In genomic region chr1:20192871-20193411, GRCh38 we compare ENCODE assay signal across 20 cellular contexts. TPM values are rescaled to one million over a fixed set of nuclear protein-coding genes. Genes with fewer than 3 reads are reported as not detected.
"Had no signal": no experiment of that assay in that cellular context is flagged by ENCODE, and none has a peak within 500 bp of the region (broad histone marks: within the 10 kb centered on the region; RNA-seq: fewer than 3 reads in every experiment).

No MANE protein-coding gene starts in this region.

- H3K4me3 ChIP-seq: cardiac muscle cell had no signal

- H3K27me3 ChIP-seq: cardiac muscle cell had no signal

- DNase-seq: activated CD4-positive, alpha-beta T cell treated with anti-CD3 and anti-CD28 coated beads for 4 hours; activated CD8-positive, alpha-beta T cell treated with anti-CD3 and anti-CD28 coated beads for 36 hours; activated effector memory CD4-positive, alpha-beta T cell treated with anti-CD3 and anti-CD28 coated beads, Interleukin-2, amount 50 U/mL, for 16 hours; activated naive CD4-positive, alpha-beta T cell treated with Interleukin-2 at 50 U/mL for 16 hours; activated naive CD8-positive, alpha-beta T cell treated with anti-CD3 and anti-CD28 coated beads, Interleukin-2, amount 50 U/mL, for 24 hours; activated T-cell treated with anti-CD3 and anti-CD28 coated beads, Interleukin-2, amount 50 U/mL, for 4 hours; amniotic stem cell; Kasumi-1; KBM-7; NCI-H1105 treated with DMSO at 0.1 percent for 48 hours; NCI-H146; NCI-H187 treated with DMSO at 0.1 percent for 48 hours; NCI-H2081 treated with DMSO at 0.1 percent for 48 hours; NCI-H524; SHP77 treated with DMSO at 0.1 percent for 48 hours had no signal

- H3K27ac ChIP-seq: cardiac muscle cell had no signal

- H3K36me3 ChIP-seq: cardiac muscle cell had no signal

RNA-seq across cellular contexts. Expression of gene PLA2G2C, which starts 6.6 kb away (rescaled TPM):
- total RNA-seq: activated T-cell treated with anti-CD3 and anti-CD28 coated beads, Interleukin-2, amount 50 U/mL, for 4 hours; astrocyte; cardiac muscle cell; PC-3; SK-MEL-5 had no signal

RNA-seq across cellular contexts. Expression of gene UBXN10, which starts 7.0 kb away (rescaled TPM):
- total RNA-seq: PC-3 had no signal

RNA-seq across cellular contexts. Expression of gene PLA2G2F, which starts 53.8 kb away (rescaled TPM):
- total RNA-seq: activated CD8-positive, alpha-beta T cell treated with anti-CD3 and anti-CD28 coated beads for 36 hours; activated naive CD4-positive, alpha-beta T cell treated with anti-CD3 and anti-CD28 coated beads, Interleukin-2, amount 50 U/mL, for 72 hours; activated T-cell treated with anti-CD3 and anti-CD28 coated beads, Interleukin-2, amount 50 U/mL, for 4 hours; cardiac muscle cell; SK-MEL-5 had no signal
